ENCODE assay signal across 1 cellular context in the genomic region with DNA sequence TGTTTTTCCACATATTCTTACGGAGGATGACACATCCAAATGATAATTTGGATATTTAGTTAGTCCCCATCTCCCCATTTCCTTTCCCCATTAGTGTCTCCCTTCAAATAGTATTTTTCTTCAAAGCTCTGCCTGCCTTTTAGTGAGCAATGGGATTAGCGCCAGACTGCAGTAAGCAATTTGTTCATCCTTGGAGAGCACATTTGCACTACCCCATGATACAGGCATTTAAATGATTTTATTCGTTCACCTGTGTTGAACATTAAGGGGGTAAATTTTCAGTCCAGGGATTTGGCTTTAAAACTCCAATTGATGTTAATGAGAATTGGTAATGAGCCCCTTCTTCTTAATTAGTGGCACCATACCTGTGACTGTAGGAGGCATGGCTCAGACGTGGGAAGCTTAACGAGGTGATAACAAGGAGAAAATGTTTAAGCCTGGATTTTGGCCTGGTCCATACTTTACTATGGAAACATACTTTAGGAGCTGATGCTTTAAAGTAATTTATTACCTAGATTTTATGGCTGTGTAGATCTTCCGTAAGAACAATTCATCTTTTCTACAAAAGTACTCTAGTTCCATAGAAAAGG.
TF ChIP-seq lines count a peak whose summit lies in the region.

No MANE protein-coding gene starts in this region.

TF ChIP-seq in A549, 52 proteins besides CTCF, POLR2A, EP300 and RAD21 (continued from another document):
- TF ChIP-seq, protein P1, sequence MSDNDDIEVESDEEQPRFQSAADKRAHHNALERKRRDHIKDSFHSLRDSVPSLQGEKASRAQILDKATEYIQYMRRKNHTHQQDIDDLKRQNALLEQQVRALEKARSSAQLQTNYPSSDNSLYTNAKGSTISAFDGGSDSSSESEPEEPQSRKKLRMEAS (IDR thresholded peaks at IDR 0.05) = no peak
- no peak for TF ChIP-seq CHD4 (IDR thresholded peaks at IDR 0.05; ENCODE audit: borderline replicate concordance)
- no peak for TF ChIP-seq FOSB (CRISPR knock-in tag; IDR thresholded peaks at IDR 0.05)
- no peak for TF ChIP-seq MAZ (IDR thresholded peaks at IDR 0.05; ENCODE audit: borderline replicate concordance, low read depth, low read length)
- no peak for TF ChIP-seq MAFK (IDR thresholded peaks at IDR 0.05; ENCODE audit: partially characterized antibody)
- TF ChIP-seq, protein P2, sequence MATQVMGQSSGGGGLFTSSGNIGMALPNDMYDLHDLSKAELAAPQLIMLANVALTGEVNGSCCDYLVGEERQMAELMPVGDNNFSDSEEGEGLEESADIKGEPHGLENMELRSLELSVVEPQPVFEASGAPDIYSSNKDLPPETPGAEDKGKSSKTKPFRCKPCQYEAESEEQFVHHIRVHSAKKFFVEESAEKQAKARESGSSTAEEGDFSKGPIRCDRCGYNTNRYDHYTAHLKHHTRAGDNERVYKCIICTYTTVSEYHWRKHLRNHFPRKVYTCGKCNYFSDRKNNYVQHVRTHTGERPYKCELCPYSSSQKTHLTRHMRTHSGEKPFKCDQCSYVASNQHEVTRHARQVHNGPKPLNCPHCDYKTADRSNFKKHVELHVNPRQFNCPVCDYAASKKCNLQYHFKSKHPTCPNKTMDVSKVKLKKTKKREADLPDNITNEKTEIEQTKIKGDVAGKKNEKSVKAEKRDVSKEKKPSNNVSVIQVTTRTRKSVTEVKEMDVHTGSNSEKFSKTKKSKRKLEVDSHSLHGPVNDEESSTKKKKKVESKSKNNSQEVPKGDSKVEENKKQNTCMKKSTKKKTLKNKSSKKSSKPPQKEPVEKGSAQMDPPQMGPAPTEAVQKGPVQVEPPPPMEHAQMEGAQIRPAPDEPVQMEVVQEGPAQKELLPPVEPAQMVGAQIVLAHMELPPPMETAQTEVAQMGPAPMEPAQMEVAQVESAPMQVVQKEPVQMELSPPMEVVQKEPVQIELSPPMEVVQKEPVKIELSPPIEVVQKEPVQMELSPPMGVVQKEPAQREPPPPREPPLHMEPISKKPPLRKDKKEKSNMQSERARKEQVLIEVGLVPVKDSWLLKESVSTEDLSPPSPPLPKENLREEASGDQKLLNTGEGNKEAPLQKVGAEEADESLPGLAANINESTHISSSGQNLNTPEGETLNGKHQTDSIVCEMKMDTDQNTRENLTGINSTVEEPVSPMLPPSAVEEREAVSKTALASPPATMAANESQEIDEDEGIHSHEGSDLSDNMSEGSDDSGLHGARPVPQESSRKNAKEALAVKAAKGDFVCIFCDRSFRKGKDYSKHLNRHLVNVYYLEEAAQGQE (IDR thresholded peaks at IDR 0.05) = no peak
- TF ChIP-seq CBX8 (IDR thresholded peaks at IDR 0.05) = no peak
- no peak for TF ChIP-seq TFCP2L1 (CRISPR knock-in tag; IDR thresholded peaks at IDR 0.05)
- TF ChIP-seq EHF (CRISPR knock-in tag; IDR thresholded peaks at IDR 0.05) = no peak
- TF ChIP-seq FOXS1 (CRISPR knock-in tag; IDR thresholded peaks at IDR 0.05) = no peak
- no peak for TF ChIP-seq TP53 (CRISPR knock-in tag; IDR thresholded peaks at IDR 0.05)
- TF ChIP-seq HEYL (CRISPR knock-in tag; IDR thresholded peaks at IDR 0.05) = no peak
